ENCODE assay signal across 8 cellular contexts in genomic region chr14:68791078-68791983, GRCh38. TPM values are rescaled to one million over a fixed set of nuclear protein-coding genes. Genes with fewer than 3 reads are reported as not detected.
DNase-seq lines count a peak whose midpoint lies in the region; ATAC-seq and TF ChIP-seq lines count a peak whose summit lies in the region.

No MANE protein-coding gene starts in this region.

- H3K36me3 ChIP-seq in liver (ENCODE audit: control insufficient read depth in 4 of 4, insufficient read depth in 3 of 4, low read depth in 1 of 4, low read length in 3 of 4) = peaks cover 0 to 11% (median 2%) of the 10 kb centered on the region in 4 donors
- peaks cover 19% of the 10 kb centered on the region for H3K36me3 ChIP-seq in thoracic aorta

- peak overlapping the region; percentile 87 to 96 (median 93) for H3K4me3 Mint-ChIP-seq in brain

- no peak for ATAC-seq in thoracic aorta (ENCODE audit: insufficient number of reproducible peaks, low FRiP score, low read depth)

- H3K4me3 ChIP-seq in liver (ENCODE audit: low read depth in 1 of 3, low read length in 3 of 3) (peak overlapping the region; percentile 64 to 95 (median 94)), thoracic aorta (peak overlapping the region; percentile 96)

- peaks cover 63% of the 10 kb centered on the region for H3K36me3 Mint-ChIP-seq in brain

- H3K27ac ChIP-seq in liver (ENCODE audit: low read depth in 1 of 2, low read length in 2 of 2) (peak overlapping the region; percentile 99 to 100), thoracic aorta (peak overlapping the region; percentile 99 to 100)

- H3K27ac Mint-ChIP-seq in brain = peak overlapping the region; percentile 97 to 100 (median 97)

- TF ChIP-seq RAD21 in liver (IDR thresholded peaks at IDR 0.05) = no peak

- H3K27me3 Mint-ChIP-seq in brain = peaks cover 57% of the 10 kb centered on the region

- peaks cover 0 to 17% (median 5%) of the 10 kb centered on the region in 4 donors for H3K4me1 ChIP-seq in liver (ENCODE audit: control insufficient read depth in 4 of 4, insufficient read depth in 4 of 4, low read length in 3 of 4)
- peaks cover 14 to 30% of the 10 kb centered on the region in 2 donors for H3K4me1 ChIP-seq in thoracic aorta (ENCODE audit: control insufficient read depth in 1 of 2, low read depth in 2 of 2)

- in situ Hi-C loops in Caki2 (cut with HindIII; ENCODE audit: low pct_unique_long_range_greater_than_20kb, low sequenced_read_pairs) = no loop called here

- H3K9me3 ChIP-seq in liver (ENCODE audit: control insufficient read depth in 4 of 4, low read length in 3 of 4) (no peaks in the 10 kb centered on the region), thoracic aorta (no peaks in the 10 kb centered on the region)

- TF ChIP-seq CTCF in brain (conservative IDR thresholded peaks at IDR 0.05) (no peak), liver (IDR thresholded peaks at IDR 0.05; ENCODE audit: low read depth, low read length, missing input control) (no peak), thoracic aorta (IDR thresholded peaks at IDR 0.05) (no peak)

- DNase-seq in Caki2 (ENCODE audit: low read depth) (peak; percentile 42), LHCN-M2 (ENCODE audit: low read depth) (peak; percentile 48), thoracic aorta (ENCODE audit: low spot score) (no peak), NCI-H446 treated with DMSO at 0.1 percent for 48 hours (lab: John Stamatoyannopoulos, UW) (no peak), mucosa of gallbladder (ENCODE audit: low spot score) (no peak), DMS153 treated with DMSO at 0.1 percent for 48 hours (lab: John Stamatoyannopoulos, UW; ENCODE audit: unreplicated experiment) (no peak)

- H3K27me3 ChIP-seq in liver (ENCODE audit: control insufficient read depth in 4 of 4, insufficient read depth in 4 of 4, low read length in 3 of 4) (no peaks in the 10 kb centered on the region), thoracic aorta (replicated peaks; ENCODE audit: insufficient read depth) (no peaks in the 10 kb centered on the region)

- under 1% methylated on average over 17 of the region's 17 CpGs for WGBS in liver

- peak overlapping the region; percentile 98 to 100 for H3K9ac ChIP-seq in liver (ENCODE audit: low read depth in 1 of 2, low read length in 2 of 2)

- peaks cover 0 to 22% (median 3%) of the 10 kb centered on the region in 5 experiments for H3K9me3 Mint-ChIP-seq in brain

- peaks cover 84% of the 10 kb centered on the region for H3K4me1 Mint-ChIP-seq in brain

TF ChIP-seq in liver, 16 proteins besides CTCF, POLR2A, EP300 and RAD21:
- TF ChIP-seq TAF1 (conservative IDR thresholded peaks at IDR 0.05) (peak; percentile 24), RXRA (IDR thresholded peaks at IDR 0.05) (peak; percentile 46 to 58), SP1 (IDR thresholded peaks at IDR 0.05) (peak; percentile 33), MAX (IDR thresholded peaks at IDR 0.05) (no peak), NR2F2 (IDR thresholded peaks at IDR 0.05) (no peak), YY1 (IDR thresholded peaks at IDR 0.05) (peak; percentile 23), GABPA (IDR thresholded peaks at IDR 0.05 in 1 of 2, conservative IDR thresholded peaks at IDR 0.05 in 1 of 2) (no peak), FOXA2 (IDR thresholded peaks at IDR 0.05) (no peak)
- TF ChIP-seq, protein P1, sequence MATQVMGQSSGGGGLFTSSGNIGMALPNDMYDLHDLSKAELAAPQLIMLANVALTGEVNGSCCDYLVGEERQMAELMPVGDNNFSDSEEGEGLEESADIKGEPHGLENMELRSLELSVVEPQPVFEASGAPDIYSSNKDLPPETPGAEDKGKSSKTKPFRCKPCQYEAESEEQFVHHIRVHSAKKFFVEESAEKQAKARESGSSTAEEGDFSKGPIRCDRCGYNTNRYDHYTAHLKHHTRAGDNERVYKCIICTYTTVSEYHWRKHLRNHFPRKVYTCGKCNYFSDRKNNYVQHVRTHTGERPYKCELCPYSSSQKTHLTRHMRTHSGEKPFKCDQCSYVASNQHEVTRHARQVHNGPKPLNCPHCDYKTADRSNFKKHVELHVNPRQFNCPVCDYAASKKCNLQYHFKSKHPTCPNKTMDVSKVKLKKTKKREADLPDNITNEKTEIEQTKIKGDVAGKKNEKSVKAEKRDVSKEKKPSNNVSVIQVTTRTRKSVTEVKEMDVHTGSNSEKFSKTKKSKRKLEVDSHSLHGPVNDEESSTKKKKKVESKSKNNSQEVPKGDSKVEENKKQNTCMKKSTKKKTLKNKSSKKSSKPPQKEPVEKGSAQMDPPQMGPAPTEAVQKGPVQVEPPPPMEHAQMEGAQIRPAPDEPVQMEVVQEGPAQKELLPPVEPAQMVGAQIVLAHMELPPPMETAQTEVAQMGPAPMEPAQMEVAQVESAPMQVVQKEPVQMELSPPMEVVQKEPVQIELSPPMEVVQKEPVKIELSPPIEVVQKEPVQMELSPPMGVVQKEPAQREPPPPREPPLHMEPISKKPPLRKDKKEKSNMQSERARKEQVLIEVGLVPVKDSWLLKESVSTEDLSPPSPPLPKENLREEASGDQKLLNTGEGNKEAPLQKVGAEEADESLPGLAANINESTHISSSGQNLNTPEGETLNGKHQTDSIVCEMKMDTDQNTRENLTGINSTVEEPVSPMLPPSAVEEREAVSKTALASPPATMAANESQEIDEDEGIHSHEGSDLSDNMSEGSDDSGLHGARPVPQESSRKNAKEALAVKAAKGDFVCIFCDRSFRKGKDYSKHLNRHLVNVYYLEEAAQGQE (IDR thresholded peaks at IDR 0.05) = no peak

RNA-seq across cellular contexts. Expression of gene ZFP36L1, which starts 1.5 kb away (rescaled TPM):
- 31.6 and 102 TPM in 2 replicates for total RNA-seq in Caki2 (2014; rRNA removed; shearing (Covaris generic); ENCODE audit: low replicate concordance)
- total RNA-seq in LHCN-M2 (2014; rRNA removed) (238 and 342 TPM in 2 replicates), liver (10 to 100 TPM; 25.0 to 58.2 TPM), thoracic aorta (100 to 1,000 TPM; 233 to 326 TPM), mucosa of gallbladder (398 TPM)
- 251 TPM for polyA plus RNA-seq in LHCN-M2 (2012)
- polyA plus RNA-seq in brain (ENCODE audit: insufficient read depth, low read depth, low replicate concordance) (104 TPM), liver (100 to 1,000 TPM in 1 of 2 donors, 10 to 100 TPM in 1; 80.8 to 170 TPM)

Comparison
In these comparisons a context has a peak if more than half of its experiments do, and no peak if none do; other contexts are left out.
1. DNase-seq: peak in Caki2 (single experiment) and LHCN-M2 (single experiment); none in thoracic aorta (single experiment), NCI-H446 treated with DMSO at 0.1 percent for 48 hours (single experiment), mucosa of gallbladder (single experiment) and DMS153 treated with DMSO at 0.1 percent for 48 hours (single experiment).